8 cellular contexts compared by ENCODE assay signal in genomic region chr15:64894395-64895056, GRCh38. TPM values are rescaled to one million over a fixed set of nuclear protein-coding genes. Genes with fewer than 3 reads are reported as not detected.
DNase-seq lines count a peak whose midpoint lies in the region; ATAC-seq and TF ChIP-seq lines count a peak whose summit lies in the region.

No MANE protein-coding gene starts in this region.

- H3K4me3 ChIP-seq in choroid plexus epithelial cell (ENCODE audit: low read depth, low read length) (peak overlapping the region; percentile 30), muscle layer of duodenum (ENCODE audit: low read depth in 1 of 2, low read length in 2 of 2) (peak overlapping the region; percentile 26 to 51), suprapubic skin (peak overlapping the region; percentile 25)

- no peaks in the 10 kb centered on the region for H3K9me3 ChIP-seq in muscle layer of duodenum (ENCODE audit: control insufficient read depth in 1 of 2, low read length in 2 of 2)
- no peaks in the 10 kb centered on the region for H3K9me3 ChIP-seq in suprapubic skin

- H3K27ac ChIP-seq in muscle layer of duodenum (ENCODE audit: low read length), result peak overlapping the region; percentile 84
- peak overlapping the region; percentile 82 for H3K27ac ChIP-seq in suprapubic skin

- H3K27me3 ChIP-seq in muscle layer of duodenum (ENCODE audit: low read depth, low read length) (no peaks in the 10 kb centered on the region), suprapubic skin (no peaks in the 10 kb centered on the region)

- ATAC-seq in GM18502 (IDR thresholded peaks at IDR 0.05; ENCODE audit: poor library complexity, unreplicated experiment) (peak; percentile 41), HG02852 (IDR thresholded peaks at IDR 0.05; ENCODE audit: unreplicated experiment) (peak; percentile 29), WTC11 (peak; percentile 59)

- TF ChIP-seq POLR2A in suprapubic skin (IDR thresholded peaks at IDR 0.05), result no peak

- 34% methylated on average over 18 of the region's 20 CpGs for WGBS in suprapubic skin

- H3K36me3 ChIP-seq in muscle layer of duodenum (ENCODE audit: control insufficient read depth in 1 of 2, insufficient read depth in 2 of 2, low read length in 2 of 2) (no peaks in the 10 kb centered on the region), suprapubic skin (no peaks in the 10 kb centered on the region)

- TF ChIP-seq CTCF in WTC11 (IDR thresholded peaks at IDR 0.05) (no peak), choroid plexus epithelial cell (conservative IDR thresholded peaks at IDR 0.05; ENCODE audit: low read depth, low read length) (no peak), suprapubic skin (IDR thresholded peaks at IDR 0.05) (no peak)

- H3K4me1 ChIP-seq in muscle layer of duodenum (ENCODE audit: control insufficient read depth in 1 of 2, insufficient read depth in 2 of 2, low read length in 2 of 2), result peaks cover 18 to 38% of the 10 kb centered on the region in 2 donors
- H3K4me1 ChIP-seq in suprapubic skin, result peaks cover 63% of the 10 kb centered on the region

- peak overlapping the region; percentile 75 for H3K4me3 Mint-ChIP-seq in WTC11

- DNase-seq in WTC11 (ENCODE audit: low spot score) (peak; percentile 55), choroid plexus epithelial cell (ENCODE audit: low read depth) (no peak), suprapubic skin (ENCODE audit: low spot score in 2 of 2) (peak in 1 of 2 donors; percentile 77), HCEC 1CT (no peak), amniotic stem cell (lab: John Stamatoyannopoulos, UW) (no peak)

- H3K36me3 Mint-ChIP-seq in WTC11, result peaks cover 3% of the 10 kb centered on the region

- POLR2A ChIA-PET in WTC11 (lab: Charles Lee), result interaction anchor here (0.7 to 2.4 kb wide), 8 partner anchors 9 to 158 kb away, joined by 3 to 8 read pairs (median 5); partner anchors contain the start of genes PIF1 and PLEKHO2

- H3K27me3 Mint-ChIP-seq in WTC11 (ENCODE audit: low read depth), result no peaks in the 10 kb centered on the region

- peak overlapping the region; percentile 93 for H3K27ac Mint-ChIP-seq in WTC11

- no peak for TF ChIP-seq EP300 in suprapubic skin (IDR thresholded peaks at IDR 0.05)

- 0 out of 2 replicates have a peak, but pooled peaks cover 3% of the 10 kb centered on the region for H3K9me3 Mint-ChIP-seq in WTC11

- H3K4me1 Mint-ChIP-seq in WTC11, result peaks cover 51% of the 10 kb centered on the region

- CTCF ChIA-PET in WTC11 (lab: Charles Lee), result interaction anchor here (0.5 to 2.6 kb wide), 21 partner anchors 10 to 193 kb away, joined by 3 to 14 read pairs (median 3); no protein-coding TSS in a partner anchor

TF ChIP-seq in WTC11, 78 proteins besides CTCF, POLR2A, EP300 and RAD21:
- no peak for TF ChIP-seq NR1H2 (CRISPR knock-in tag; IDR thresholded peaks at IDR 0.05)
- no peak; the same call in 1 of the 2 replicates for TF ChIP-seq USF1 (CRISPR knock-in tag; IDR thresholded peaks at IDR 0.05)
- TF ChIP-seq ZNF121 (CRISPR knock-in tag; IDR thresholded peaks at IDR 0.05), result 0 out of 2 replicates have a peak, but pooled peaks have one; percentile 18
- TF ChIP-seq USF2 (CRISPR knock-in tag; IDR thresholded peaks at IDR 0.05), result peak; percentile 70
- no peak for TF ChIP-seq ZNF317 (CRISPR knock-in tag; IDR thresholded peaks at IDR 0.05; ENCODE audit: borderline replicate concordance, low read depth)
TF ChIP-seq in WTC11: peak in this region for 2.

RNA-seq across cellular contexts. Expression of gene ANKDD1A, which starts 17.2 kb away (rescaled TPM):
- total RNA-seq in WTC11 (2021) (6.1 to 7.9 TPM (median 7.4 TPM) in 3 replicates), suprapubic skin (1 to 10 TPM; 2.1 to 3.6 (median 2.8) TPM)

RNA-seq across cellular contexts. Expression of gene PLEKHO2, which starts 52.8 kb away (rescaled TPM):
- total RNA-seq in WTC11 (2021), result 21.6 to 22.1 TPM (median 21.9 TPM) in 3 replicates
- total RNA-seq in suprapubic skin, result 10 to 100 TPM in 1 of 4 donors, 1 to 10 TPM in 3; 6.7 to 13.8 (median 8.0) TPM
